8 cellular contexts compared by ENCODE assay signal in the genomic region with DNA sequence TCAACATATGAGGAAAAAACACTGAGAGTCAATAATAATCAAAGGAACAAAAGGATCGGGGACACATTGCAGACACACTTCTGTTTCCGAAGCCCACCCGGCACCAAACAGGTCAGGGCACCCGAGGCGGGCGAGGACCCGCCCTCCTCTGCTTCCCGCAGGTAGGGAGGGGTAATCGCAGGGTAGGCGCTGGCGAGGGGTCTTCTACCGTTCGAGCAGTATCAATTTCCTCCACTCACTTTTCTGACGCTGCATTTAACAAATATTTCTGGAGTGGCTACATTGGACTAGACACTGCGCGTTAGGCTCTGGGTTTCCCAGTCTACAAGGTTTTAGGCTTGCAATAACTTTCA. TPM values are rescaled to one million over a fixed set of nuclear protein-coding genes. Genes with fewer than 3 reads are reported as not detected.
DNase-seq lines count a peak whose midpoint lies in the region; ATAC-seq and TF ChIP-seq lines count a peak whose summit lies in the region.

No MANE protein-coding gene starts in this region.

- peak overlapping the region; percentile 99 for H3K4me3 Mint-ChIP-seq in memory B cell

- no peaks in the 10 kb centered on the region for H3K27me3 ChIP-seq in left ventricle myocardium inferior (ENCODE audit: low read depth)
- no peaks in the 10 kb centered on the region for H3K27me3 ChIP-seq in body of pancreas

- WGBS in body of pancreas, 2 donors = 0 to 2% methylated on average over 16 of the region's 16 CpGs

- ATAC-seq in Right ventricle myocardium superior (ENCODE audit: poor library complexity) (no peak), body of pancreas (no peak), memory B cell (ENCODE audit: low read depth) (no peak), GM19324 (IDR thresholded peaks at IDR 0.05; ENCODE audit: low FRiP score, unreplicated experiment) (no peak), GM21529 (IDR thresholded peaks at IDR 0.05; ENCODE audit: unreplicated experiment) (no peak), GM19328 (IDR thresholded peaks at IDR 0.05; ENCODE audit: unreplicated experiment) (no peak)
- ATAC-seq in activated CD4-positive, CD25-positive, alpha-beta regulatory T cell treated with anti-CD3 and anti-CD28 coated beads, Interleukin-2, amount 50 U/mL, for 24 hours = no peak

- TF ChIP-seq POLR2A in body of pancreas (IDR thresholded peaks at IDR 0.05) = no peak

- H3K4me1 ChIP-seq in left ventricle myocardium inferior (peaks cover 41% of the 10 kb centered on the region), body of pancreas (peaks cover 42% of the 10 kb centered on the region)

- peak overlapping the region; percentile 94 for H3K4me3 ChIP-seq in left ventricle myocardium inferior
- H3K4me3 ChIP-seq in body of pancreas = peak overlapping the region; percentile 95 to 98

- H3K27me3 Mint-ChIP-seq in memory B cell = no peaks in the 10 kb centered on the region

- TF ChIP-seq CTCF in left ventricle myocardium inferior (IDR thresholded peaks at IDR 0.05; ENCODE audit: borderline replicate concordance) = no peak
- no peak for TF ChIP-seq CTCF in body of pancreas (IDR thresholded peaks at IDR 0.05)

- H3K27ac Mint-ChIP-seq in memory B cell = peak overlapping the region; percentile 95

- H3K9me3 Mint-ChIP-seq in memory B cell = no peaks in the 10 kb centered on the region

- no peak for DNase-seq in left ventricle myocardium inferior
- DNase-seq in Right ventricle myocardium superior = no peak
- DNase-seq in body of pancreas = peak in 1 of 4 donors; percentile 18
- DNase-seq in memory B cell (ENCODE audit: low spot score in 2 of 2) = no peak

- no peaks in the 10 kb centered on the region for H3K9me3 ChIP-seq in left ventricle myocardium inferior (replicated peaks)
- H3K9me3 ChIP-seq in body of pancreas = no peaks in the 10 kb centered on the region

- intact Hi-C loops in left ventricle myocardium inferior (cut with micrococcal nuclease) = no loop called here
- intact Hi-C loops in Right ventricle myocardium superior (cut with DNase I) = no loop called here
- intact Hi-C loops in body of pancreas (cut with DNase I) = no loop called here

- H3K27ac ChIP-seq in left ventricle myocardium inferior (replicated peaks) (peak overlapping the region; percentile 92), body of pancreas (peak overlapping the region; percentile 91 to 95 (median 94))

- H3K4me1 Mint-ChIP-seq in memory B cell = peaks cover 22% of the 10 kb centered on the region

- peaks cover 8% of the 10 kb centered on the region for H3K36me3 ChIP-seq in left ventricle myocardium inferior
- H3K36me3 ChIP-seq in body of pancreas (replicated peaks in 1 of 2; ENCODE audit: insufficient read depth in 1 of 2, low read depth in 2 of 2) = no peaks in the 10 kb centered on the region

- H3K36me3 Mint-ChIP-seq in memory B cell = peaks cover 3% of the 10 kb centered on the region

RNA-seq across cellular contexts. Expression of gene TXN, which starts 1.3 kb away (rescaled TPM):
- total RNA-seq in left ventricle myocardium inferior (51.4 TPM), Right ventricle myocardium superior (58.7 TPM), body of pancreas (10 to 100 TPM; 40.2 to 93.1 TPM)

RNA-seq across cellular contexts. Expression of gene C9orf152, which starts 47.1 kb away (rescaled TPM):
- not detected for total RNA-seq in left ventricle myocardium inferior
- total RNA-seq in Right ventricle myocardium superior = not detected
- 1 to 10 TPM in 1 of 2 donors, under 1 TPM in 1; 0.33 to 3.4 TPM for total RNA-seq in body of pancreas
